In the genomic region with DNA sequence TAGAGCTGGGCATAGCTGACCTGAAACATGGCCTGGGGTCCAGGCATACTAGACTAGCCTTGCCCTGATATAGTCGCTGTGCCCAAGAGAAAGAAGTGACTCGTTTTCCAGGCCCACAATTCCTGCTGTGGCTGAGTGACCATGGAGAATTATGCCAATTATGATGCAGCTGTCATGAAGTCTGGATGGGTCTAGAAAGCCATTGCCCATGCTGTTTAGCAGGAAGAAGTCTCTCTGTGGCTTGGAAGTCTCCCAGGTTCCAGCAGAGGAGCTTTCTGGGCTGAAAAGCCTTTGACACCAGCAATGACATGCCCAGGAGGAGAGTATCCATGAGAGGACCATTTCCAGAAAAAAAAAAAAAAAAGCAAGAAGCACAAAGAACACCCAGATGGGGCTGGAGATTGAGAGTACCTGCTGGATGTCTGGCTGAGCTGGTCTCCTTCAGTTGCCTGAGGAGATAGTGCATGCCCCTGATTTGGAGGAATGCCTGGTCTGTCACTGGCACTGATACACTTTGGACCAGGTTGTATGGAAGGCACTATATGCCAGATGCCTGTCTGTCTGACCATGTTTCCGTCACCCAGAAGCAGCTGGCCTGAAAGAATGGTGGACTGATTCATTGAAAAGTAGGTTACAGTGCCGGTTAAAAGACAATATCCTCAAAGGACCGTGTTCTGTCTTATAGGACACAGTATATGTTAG, we compare ENCODE assay signal across 12 cellular contexts.
"Had no signal": no experiment of that assay in that cellular context is flagged by ENCODE, and none has a peak within 500 bp of the region (broad histone marks: within the 10 kb centered on the region; RNA-seq: fewer than 3 reads in every experiment).

No MANE protein-coding gene starts in this region.

- H3K4me1 ChIP-seq: testis had no signal

- H3K4me3 ChIP-seq: sigmoid colon, testis had no signal

- H3K9me3 ChIP-seq: sigmoid colon, testis had no signal

- H3K27me3 ChIP-seq: sigmoid colon, testis had no signal

- H3K27ac ChIP-seq: testis had no signal

- H3K36me3 ChIP-seq: sigmoid colon had no signal

- DNase-seq: activated CD4-positive, alpha-beta T cell treated with anti-CD3 and anti-CD28 coated beads, Interleukin-2, amount 50 U/mL, for 4 hours; activated CD4-positive, CD25-positive, alpha-beta regulatory T cell treated with anti-CD3 and anti-CD28 coated beads, Interleukin-2, amount 50 U/mL, for 72 hours; activated gamma-delta T cell; activated T-cell treated with anti-CD3 and anti-CD28 coated beads, Interleukin-2, amount 50 U/mL, for 1 hour; amygdala; foreskin melanocyte; head of caudate nucleus; occipital lobe; sigmoid colon; stimulated activated CD4-positive, alpha-beta T cell treated with anti-CD3 and anti-CD28 coated beads, Interleukin-4, amount 100 ng/mL, for 1 hour; stimulated activated CD8-positive, alpha-beta memory T cell treated with anti-CD3 and anti-CD28 coated beads, Interleukin-4, amount 100 ng/mL, for 48 hours; testis had no signal
